10 cellular contexts compared by ENCODE assay signal in the genomic region with DNA sequence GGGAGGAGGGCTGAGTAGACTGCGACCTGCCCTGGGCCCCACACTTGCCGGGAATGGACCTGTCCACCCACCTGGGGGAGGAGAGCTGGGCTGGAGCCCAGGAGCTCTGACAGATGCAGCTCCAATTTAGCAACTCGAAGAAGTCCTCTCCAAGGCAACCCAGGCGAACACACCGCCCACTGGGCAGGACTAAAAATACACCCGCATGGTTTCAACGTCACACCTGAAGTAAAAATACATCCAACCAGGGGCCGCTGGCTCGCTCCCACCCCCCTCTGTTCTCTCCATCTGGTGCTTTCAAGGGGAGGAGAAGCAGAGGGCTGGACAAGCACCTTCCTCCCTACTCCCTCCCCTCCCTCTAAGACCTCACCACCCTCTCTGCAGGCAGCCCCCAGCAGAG.
DNase-seq lines count a peak whose midpoint lies in the region; ATAC-seq and TF ChIP-seq lines count a peak whose summit lies in the region.
"Had no signal": no experiment of that assay in that cellular context is flagged by ENCODE, and none has a peak within 500 bp of the region (broad histone marks: within the 10 kb centered on the region; RNA-seq: fewer than 3 reads in every experiment).

No MANE protein-coding gene starts in this region.

- H3K27me3 ChIP-seq in parathyroid adenoma (ENCODE audit: control insufficient read depth, insufficient read depth, low read length), result no peaks in the 10 kb centered on the region

- H3K4me3 ChIP-seq in GM12865 (ENCODE audit: low read depth, low read length) (no peak overlapping the region), parathyroid adenoma (ENCODE audit: low read depth, low read length) (no peak overlapping the region)

- H3K27ac ChIP-seq in parathyroid adenoma, result no peak overlapping the region

- peak; percentile 20 for DNase-seq in GM12865 (ENCODE audit: low read depth)
- DNase-seq in RPMI8226, result peak; percentile 57
- peak; percentile 75 for DNase-seq in Right ventricle myocardium inferior (ENCODE audit: missing footprints)
- no peak for DNase-seq in COLO668 (lab: John Stamatoyannopoulos, UW; ENCODE audit: unreplicated experiment)
- no peak for DNase-seq in stimulated activated CD4-positive, alpha-beta T cell treated with anti-CD3 and anti-CD28 coated beads, Interleukin-2, amount 100 ng/mL, for 24 hours
- no peak for DNase-seq in SIG-M5 (lab: John Stamatoyannopoulos, UW)
- DNase-seq: activated CD4-positive, alpha-beta T cell treated with anti-CD3 and anti-CD28 coated beads, Interleukin-2, amount 10 ng/mL, durations not matched to agents 24 days and 14 days; OCI-M1 had no signal

- H3K4me1 ChIP-seq in parathyroid adenoma, result no peaks in the 10 kb centered on the region

- H3K36me3 ChIP-seq in parathyroid adenoma (ENCODE audit: control insufficient read depth, insufficient read depth, low read length), result no peaks in the 10 kb centered on the region

- intact Hi-C loops in Right ventricle myocardium inferior (cut with DNase I), result no loop called here

- H3K9ac ChIP-seq in parathyroid adenoma, result no peak overlapping the region

- ATAC-seq in Right ventricle myocardium inferior (peak; percentile 90), GM21825 (IDR thresholded peaks at IDR 0.05; ENCODE audit: unreplicated experiment) (no peak)

- no peaks in the 10 kb centered on the region for H3K79me2 ChIP-seq in parathyroid adenoma

- H3K9me3 ChIP-seq in parathyroid adenoma (ENCODE audit: control insufficient read depth, low read length), result no peaks in the 10 kb centered on the region

- no peak overlapping the region for H3K4me2 ChIP-seq in parathyroid adenoma (ENCODE audit: low read length)

- no peak for TF ChIP-seq CTCF in GM12865 (IDR thresholded peaks at IDR 0.05; ENCODE audit: insufficient read depth, low read depth, low read length, missing control alignments)
- TF ChIP-seq CTCF in parathyroid adenoma (IDR thresholded peaks at IDR 0.05), result peak; percentile 8

- peak overlapping the region; percentile 30 for H2AFZ ChIP-seq in parathyroid adenoma

Comparison
In these comparisons a context has a peak if more than half of its experiments do, and no peak if none do; other contexts are left out.
1. DNase-seq: peak in GM12865 (single experiment), RPMI8226 (single experiment) and Right ventricle myocardium inferior (single experiment); none in COLO668 (single experiment), stimulated activated CD4-positive, alpha-beta T cell treated with anti-CD3 and anti-CD28 coated beads, Interleukin-2, amount 100 ng/mL, for 24 hours (0 of 2) and SIG-M5 (single experiment).